Comparison of ENCODE assay signal across 24 cellular contexts in genomic region chr17:12037970-12038369, GRCh38.
"Had no signal": no experiment of that assay in that cellular context is flagged by ENCODE, and none has a peak within 500 bp of the region (broad histone marks: within the 10 kb centered on the region; RNA-seq: fewer than 3 reads in every experiment).

No MANE protein-coding gene starts in this region.

- H3K9me3 ChIP-seq: MG63, SJSA1 had no signal

- H3K27me3 ChIP-seq: MG63, SJSA1 had no signal

- DNase-seq: KBM-7, MG63, NCI-H1092, NCI-H1105 treated with DMSO at 0.1 percent for 48 hours, NCI-H1417 treated with DMSO at 0.1 percent for 48 hours, NCI-H146, NCI-H1694 treated with DMSO at 0.1 percent for 48 hours, NCI-H2029, NCI-H2081 treated with DMSO at 0.1 percent for 48 hours, NCI-H2171, NCI-H226, NCI-H446, NCI-H510A, NCI-H524 treated with DMSO at 0.1 percent for 48 hours, NCI-H69, NCI-H774, Right ventricle myocardium superior, RPMI8226, SIG-M5 had no signal

- H3K27ac ChIP-seq: HL-60, SJSA1, SK-N-MC had no signal

- FAIRE-seq: HTR-8/SVneo, RCC 7860 had no signal

- H3K36me3 ChIP-seq: SJSA1 had no signal

- H3K4me3 ChIP-seq: MG63, SJSA1, SK-N-MC had no signal
